ENCODE assay signal across 1 cellular context in the genomic region with DNA sequence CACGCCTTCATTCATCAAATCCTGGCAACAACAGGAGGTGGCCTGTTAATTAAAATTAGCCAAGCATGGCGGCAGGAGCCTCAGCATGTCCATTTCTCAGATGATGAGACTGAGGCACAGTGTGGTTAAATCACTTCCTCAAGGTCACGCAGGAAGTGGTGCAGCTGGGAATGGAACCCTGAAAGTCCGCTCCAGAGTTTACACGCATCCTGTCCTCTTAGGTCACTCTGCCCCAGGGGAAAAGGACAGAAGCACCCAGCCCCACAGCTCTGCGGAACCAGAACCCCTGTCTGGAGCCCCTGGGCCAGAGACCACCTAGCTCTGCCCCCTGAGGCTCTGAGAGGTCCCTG.
TF ChIP-seq lines count a peak whose summit lies in the region.

No MANE protein-coding gene starts in this region.

TF ChIP-seq in GM12878, 131 proteins besides CTCF, POLR2A, EP300 and RAD21:
- peak; percentile 98 for TF ChIP-seq SMARCA5 (IDR thresholded peaks at IDR 0.05)
- TF ChIP-seq CBFB (IDR thresholded peaks at IDR 0.05; ENCODE audit: low read depth) = peak; percentile 58; the same call in 1 of the 2 replicates
- TF ChIP-seq SPI1 (IDR thresholded peaks at IDR 0.05; ENCODE audit: borderline replicate concordance, insufficient read depth, low read depth, low read length) = peak; percentile 35; the same call in 1 of the 2 replicates
- peak; percentile 86 for TF ChIP-seq GABPA (IDR thresholded peaks at IDR 0.05; ENCODE audit: low read depth)
- TF ChIP-seq, protein P1, sequence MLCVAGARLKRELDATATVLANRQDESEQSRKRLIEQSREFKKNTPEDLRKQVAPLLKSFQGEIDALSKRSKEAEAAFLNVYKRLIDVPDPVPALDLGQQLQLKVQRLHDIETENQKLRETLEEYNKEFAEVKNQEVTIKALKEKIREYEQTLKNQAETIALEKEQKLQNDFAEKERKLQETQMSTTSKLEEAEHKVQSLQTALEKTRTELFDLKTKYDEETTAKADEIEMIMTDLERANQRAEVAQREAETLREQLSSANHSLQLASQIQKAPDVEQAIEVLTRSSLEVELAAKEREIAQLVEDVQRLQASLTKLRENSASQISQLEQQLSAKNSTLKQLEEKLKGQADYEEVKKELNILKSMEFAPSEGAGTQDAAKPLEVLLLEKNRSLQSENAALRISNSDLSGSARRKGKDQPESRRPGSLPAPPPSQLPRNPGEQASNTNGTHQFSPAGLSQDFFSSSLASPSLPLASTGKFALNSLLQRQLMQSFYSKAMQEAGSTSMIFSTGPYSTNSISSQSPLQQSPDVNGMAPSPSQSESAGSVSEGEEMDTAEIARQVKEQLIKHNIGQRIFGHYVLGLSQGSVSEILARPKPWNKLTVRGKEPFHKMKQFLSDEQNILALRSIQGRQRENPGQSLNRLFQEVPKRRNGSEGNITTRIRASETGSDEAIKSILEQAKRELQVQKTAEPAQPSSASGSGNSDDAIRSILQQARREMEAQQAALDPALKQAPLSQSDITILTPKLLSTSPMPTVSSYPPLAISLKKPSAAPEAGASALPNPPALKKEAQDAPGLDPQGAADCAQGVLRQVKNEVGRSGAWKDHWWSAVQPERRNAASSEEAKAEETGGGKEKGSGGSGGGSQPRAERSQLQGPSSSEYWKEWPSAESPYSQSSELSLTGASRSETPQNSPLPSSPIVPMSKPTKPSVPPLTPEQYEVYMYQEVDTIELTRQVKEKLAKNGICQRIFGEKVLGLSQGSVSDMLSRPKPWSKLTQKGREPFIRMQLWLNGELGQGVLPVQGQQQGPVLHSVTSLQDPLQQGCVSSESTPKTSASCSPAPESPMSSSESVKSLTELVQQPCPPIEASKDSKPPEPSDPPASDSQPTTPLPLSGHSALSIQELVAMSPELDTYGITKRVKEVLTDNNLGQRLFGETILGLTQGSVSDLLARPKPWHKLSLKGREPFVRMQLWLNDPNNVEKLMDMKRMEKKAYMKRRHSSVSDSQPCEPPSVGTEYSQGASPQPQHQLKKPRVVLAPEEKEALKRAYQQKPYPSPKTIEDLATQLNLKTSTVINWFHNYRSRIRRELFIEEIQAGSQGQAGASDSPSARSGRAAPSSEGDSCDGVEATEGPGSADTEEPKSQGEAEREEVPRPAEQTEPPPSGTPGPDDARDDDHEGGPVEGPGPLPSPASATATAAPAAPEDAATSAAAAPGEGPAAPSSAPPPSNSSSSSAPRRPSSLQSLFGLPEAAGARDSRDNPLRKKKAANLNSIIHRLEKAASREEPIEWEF (IDR thresholded peaks at IDR 0.05; ENCODE audit: insufficient replicate concordance, low read depth, low read length) = no peak
- 0 out of 2 replicates have a peak, but pooled peaks have one; percentile 23 for TF ChIP-seq GATAD2B (conservative IDR thresholded peaks at IDR 0.05; ENCODE audit: low read depth)
- no peak for TF ChIP-seq ZZZ3 (IDR thresholded peaks at IDR 0.05; ENCODE audit: control insufficient read depth, insufficient read length, low read depth)
- TF ChIP-seq NBN (IDR thresholded peaks at IDR 0.05) = 0 out of 2 replicates have a peak, but pooled peaks have one; percentile 53
- no peak for TF ChIP-seq MTA3 (IDR thresholded peaks at IDR 0.05; ENCODE audit: borderline replicate concordance, low read length)
- peak; percentile 59 for TF ChIP-seq SP1 (IDR thresholded peaks at IDR 0.05; ENCODE audit: low read depth, low read length)
- peak; percentile 58 for TF ChIP-seq IKZF1 (conservative IDR thresholded peaks at IDR 0.05)
- no peak for TF ChIP-seq EZH2 (IDR thresholded peaks at IDR 0.05; ENCODE audit: borderline replicate concordance, control insufficient read depth, low read depth, low read length)
- peak; percentile 90 for TF ChIP-seq ZNF24 (IDR thresholded peaks at IDR 0.05)
- peak; percentile 13 for TF ChIP-seq SKIL (IDR thresholded peaks at IDR 0.05; ENCODE audit: low read depth, poor library complexity, severe bottlenecking)
- peak; percentile 89 for TF ChIP-seq MEF2B (IDR thresholded peaks at IDR 0.05; ENCODE audit: partially characterized antibody, poor library complexity, severe bottlenecking)
- TF ChIP-seq ATF7 (IDR thresholded peaks at IDR 0.05; ENCODE audit: low read depth) = peak; percentile 39
- peak; percentile 32; the same call in 1 of the 2 replicates for TF ChIP-seq YY1 (IDR thresholded peaks at IDR 0.05; ENCODE audit: low read depth, low read length)
- no peak for TF ChIP-seq SREBF2 (IDR thresholded peaks at IDR 0.05; ENCODE audit: low read length)
- peak; percentile 39; the same call in 1 of the 2 replicates for TF ChIP-seq MTA2 (IDR thresholded peaks at IDR 0.05; ENCODE audit: low read depth)
- peak; percentile 41; the same call in 1 of the 2 replicates for TF ChIP-seq DPF2 (IDR thresholded peaks at IDR 0.05)
- no peak for TF ChIP-seq NKRF (conservative IDR thresholded peaks at IDR 0.05)
- TF ChIP-seq EGR1 (IDR thresholded peaks at IDR 0.05; ENCODE audit: borderline replicate concordance in 1 of 2, low read depth in 2 of 2, low read length in 2 of 2) = no peak
- peak; percentile 94 for TF ChIP-seq RUNX3 (IDR thresholded peaks at IDR 0.05; ENCODE audit: low read length)
- TF ChIP-seq CBX5 (IDR thresholded peaks at IDR 0.05; ENCODE audit: low read depth) = no peak
- TF ChIP-seq IRF4 (IDR thresholded peaks at IDR 0.05; ENCODE audit: low read depth, low read length) = 0 out of 2 replicates have a peak, but pooled peaks have one; percentile 35
- TF ChIP-seq JUND (IDR thresholded peaks at IDR 0.05; ENCODE audit: low read depth, low read length) = no peak
- TF ChIP-seq NR2C1 (IDR thresholded peaks at IDR 0.05) = peak; percentile 90
- TF ChIP-seq, protein P2, sequence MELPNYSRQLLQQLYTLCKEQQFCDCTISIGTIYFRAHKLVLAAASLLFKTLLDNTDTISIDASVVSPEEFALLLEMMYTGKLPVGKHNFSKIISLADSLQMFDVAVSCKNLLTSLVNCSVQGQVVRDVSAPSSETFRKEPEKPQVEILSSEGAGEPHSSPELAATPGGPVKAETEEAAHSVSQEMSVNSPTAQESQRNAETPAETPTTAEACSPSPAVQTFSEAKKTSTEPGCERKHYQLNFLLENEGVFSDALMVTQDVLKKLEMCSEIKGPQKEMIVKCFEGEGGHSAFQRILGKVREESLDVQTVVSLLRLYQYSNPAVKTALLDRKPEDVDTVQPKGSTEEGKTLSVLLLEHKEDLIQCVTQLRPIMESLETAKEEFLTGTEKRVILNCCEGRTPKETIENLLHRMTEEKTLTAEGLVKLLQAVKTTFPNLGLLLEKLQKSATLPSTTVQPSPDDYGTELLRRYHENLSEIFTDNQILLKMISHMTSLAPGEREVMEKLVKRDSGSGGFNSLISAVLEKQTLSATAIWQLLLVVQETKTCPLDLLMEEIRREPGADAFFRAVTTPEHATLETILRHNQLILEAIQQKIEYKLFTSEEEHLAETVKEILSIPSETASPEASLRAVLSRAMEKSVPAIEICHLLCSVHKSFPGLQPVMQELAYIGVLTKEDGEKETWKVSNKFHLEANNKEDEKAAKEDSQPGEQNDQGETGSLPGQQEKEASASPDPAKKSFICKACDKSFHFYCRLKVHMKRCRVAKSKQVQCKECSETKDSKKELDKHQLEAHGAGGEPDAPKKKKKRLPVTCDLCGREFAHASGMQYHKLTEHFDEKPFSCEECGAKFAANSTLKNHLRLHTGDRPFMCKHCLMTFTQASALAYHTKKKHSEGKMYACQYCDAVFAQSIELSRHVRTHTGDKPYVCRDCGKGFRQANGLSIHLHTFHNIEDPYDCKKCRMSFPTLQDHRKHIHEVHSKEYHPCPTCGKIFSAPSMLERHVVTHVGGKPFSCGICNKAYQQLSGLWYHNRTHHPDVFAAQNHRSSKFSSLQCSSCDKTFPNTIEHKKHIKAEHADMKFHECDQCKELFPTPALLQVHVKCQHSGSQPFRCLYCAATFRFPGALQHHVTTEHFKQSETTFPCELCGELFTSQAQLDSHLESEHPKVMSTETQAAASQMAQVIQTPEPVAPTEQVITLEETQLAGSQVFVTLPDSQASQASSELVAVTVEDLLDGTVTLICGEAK (IDR thresholded peaks at IDR 0.05; ENCODE audit: borderline replicate concordance) = peak; percentile 75
- peak; percentile 90 for TF ChIP-seq ZNF217 (IDR thresholded peaks at IDR 0.05)
- TF ChIP-seq ZNF622 (IDR thresholded peaks at IDR 0.05) = no peak
- TF ChIP-seq YBX1 (IDR thresholded peaks at IDR 0.05) = no peak
- no peak for TF ChIP-seq JUNB (IDR thresholded peaks at IDR 0.05)
- TF ChIP-seq IKZF2 (IDR thresholded peaks at IDR 0.05) = peak; percentile 60; a peak in 2 of 4 replicates
- TF ChIP-seq ESRRA (IDR thresholded peaks at IDR 0.05; ENCODE audit: low read length) = peak; percentile 96
- 0 out of 2 replicates have a peak, but pooled peaks have one; percentile 13 for TF ChIP-seq PKNOX1 (IDR thresholded peaks at IDR 0.05)
- no peak for TF ChIP-seq TCF7 (IDR thresholded peaks at IDR 0.05; ENCODE audit: borderline replicate concordance)
- TF ChIP-seq CREM (IDR thresholded peaks at IDR 0.05; ENCODE audit: low read depth) = no peak
- no peak for TF ChIP-seq CEBPB (IDR thresholded peaks at IDR 0.05; ENCODE audit: borderline replicate concordance in 1 of 2, low read depth in 2 of 2, low read length in 2 of 2)
- no peak; the same call in 1 of the 2 replicates for TF ChIP-seq RCOR1 (conservative IDR thresholded peaks at IDR 0.05; ENCODE audit: low read depth, low read length)
- no peak for TF ChIP-seq STAT3 (IDR thresholded peaks at IDR 0.05; ENCODE audit: low read depth, low read length)
- peak in 1 of 2 experiments; percentile 60; a peak in 2 of 4 replicates for TF ChIP-seq ETV6 (conservative IDR thresholded peaks at IDR 0.05 in 1 of 2, IDR thresholded peaks at IDR 0.05 in 1 of 2; ENCODE audit: borderline replicate concordance in 1 of 2, low read depth in 1 of 2)
- peak; percentile 72; the same call in 1 of the 2 replicates for TF ChIP-seq PAX5 (IDR thresholded peaks at IDR 0.05; ENCODE audit: borderline replicate concordance, low read depth, low read length)
- TF ChIP-seq NR2F1 (conservative IDR thresholded peaks at IDR 0.05) = peak; percentile 81
- TF ChIP-seq BACH1 (IDR thresholded peaks at IDR 0.05; ENCODE audit: borderline replicate concordance) = no peak
- TF ChIP-seq EED (IDR thresholded peaks at IDR 0.05; ENCODE audit: low read depth) = peak; percentile 48; the same call in 1 of the 2 replicates
- TF ChIP-seq KAT2A (conservative IDR thresholded peaks at IDR 0.05; ENCODE audit: control insufficient read depth, low read depth, low read length) = no peak
- 0 out of 2 replicates have a peak, but pooled peaks have one; percentile 42 for TF ChIP-seq TCF3 (IDR thresholded peaks at IDR 0.05; ENCODE audit: borderline replicate concordance, insufficient read depth, low read depth, low read length)
- no peak for TF ChIP-seq SRF (IDR thresholded peaks at IDR 0.05; ENCODE audit: low read depth in 2 of 2, low read length in 2 of 2)
